In genomic region chrX:80138938-80139337, GRCh38 we compare ENCODE assay signal across 37 cellular contexts.
DNase-seq lines count a peak whose midpoint lies in the region; ATAC-seq, FAIRE-seq and TF ChIP-seq lines count a peak whose summit lies in the region.
"Had no signal": no experiment of that assay in that cellular context is flagged by ENCODE, and none has a peak within 500 bp of the region (broad histone marks: within the 10 kb centered on the region; RNA-seq: fewer than 3 reads in every experiment).

No MANE protein-coding gene starts in this region.

- H4K20me1 ChIP-seq in GM23248 (ENCODE audit: insufficient read depth), result no peaks in the 10 kb centered on the region
- no peaks in the 10 kb centered on the region for H4K20me1 ChIP-seq in astrocyte (ENCODE audit: insufficient read depth, low read length)
- H4K20me1 ChIP-seq in K562 (replicated peaks; ENCODE audit: control insufficient read depth, insufficient read depth, low read length), result no peaks in the 10 kb centered on the region
- H4K20me1 ChIP-seq in MM.1S (ENCODE audit: insufficient read depth, low read length), result no peaks in the 10 kb centered on the region
- H4K20me1 ChIP-seq: BLaER1; BLaER1 treated with 17β-estradiol and CSF1 and Interleukin-3, amounts not matched to agents 10 nM and 100 nM had no signal

- in situ Hi-C loops in GM23248 (cut with MboI), result no loop called here
- in situ Hi-C loops in K562 (cut with MboI), result no loop called here

- H3K9me1 ChIP-seq in K562 (ENCODE audit: control insufficient read depth, insufficient read depth, low read length), result no peaks in the 10 kb centered on the region

- peaks cover 4% of the 10 kb centered on the region for H3K4me1 Mint-ChIP-seq in astrocyte (ENCODE audit: low read depth, unreplicated experiment)
- H3K4me1 Mint-ChIP-seq: B cell; CD14-positive monocyte; CD4-positive, alpha-beta memory T cell; CD4-positive, CD25-positive, alpha-beta regulatory T cell; CD8-positive, alpha-beta memory T cell had no signal

- 0% methylated on average over 1 of the region's 1 CpG for WGBS in GM23248 (ENCODE audit: low coverage in 1 of 2, low lambda C conversion rate in 2 of 2, missing lambda C conversion rate in 2 of 2), 2 experiments
- whole genome bisulfite sequencing in K562 (ENCODE audit: insufficient coverage, low coverage, missing lambda C conversion rate), result 0% methylated on average over 1 of the region's 1 CpG

- H3K4me3 ChIP-seq in GM23248, result no peak overlapping the region
- no peak overlapping the region for H3K4me3 ChIP-seq in astrocyte (ENCODE audit: insufficient read depth, low read depth, low read length)
- no peak overlapping the region for H3K4me3 ChIP-seq in K562
- H3K4me3 ChIP-seq in kidney (ENCODE audit: low read length in 2 of 2), result no peak overlapping the region
- H3K4me3 ChIP-seq in MM.1S (ENCODE audit: low read length), result no peak overlapping the region
- H3K4me3 ChIP-seq: A549; BLaER1; BLaER1 treated with 17β-estradiol and CSF1 and Interleukin-3, amounts not matched to agents 10 nM and 100 nM had no signal

- no peak overlapping the region for H3K9ac ChIP-seq in GM23248
- no peak overlapping the region for H3K9ac ChIP-seq in astrocyte (ENCODE audit: low read length)
- H3K9ac ChIP-seq in K562 (ENCODE audit: insufficient read depth in 1 of 2, low read depth in 2 of 2, low read length in 2 of 2), result no peak overlapping the region
- H3K9ac ChIP-seq in kidney (ENCODE audit: low read length in 2 of 2), result no peak overlapping the region
- no peak overlapping the region for H3K9ac ChIP-seq in MM.1S (ENCODE audit: low read length)
- H3K9ac ChIP-seq: BLaER1; BLaER1 treated with 17β-estradiol and CSF1 and Interleukin-3, amounts not matched to agents 10 nM and 100 nM had no signal

- H3K27me3 ChIP-seq in GM23248 (replicated peaks; ENCODE audit: insufficient read depth) (no peaks in the 10 kb centered on the region), astrocyte (ENCODE audit: insufficient read depth, low read length) (no peaks in the 10 kb centered on the region), K562 (ENCODE audit: control insufficient read depth in 2 of 2, insufficient read depth in 2 of 2, low read length in 2 of 2) (no peaks in the 10 kb centered on the region), MM.1S (replicated peaks; ENCODE audit: insufficient read depth, low read length) (no peaks in the 10 kb centered on the region)
- H3K27me3 ChIP-seq: BE2C had no signal

- CTCF ChIA-PET in K562 (lab: Yijun Ruan, JAX; ENCODE audit: low intra/inter-chr PET ratio), result no interaction called here

- no peaks in the 10 kb centered on the region for H3K36me3 Mint-ChIP-seq in astrocyte (ENCODE audit: low read depth, unreplicated experiment)
- H3K36me3 Mint-ChIP-seq: CD14-positive monocyte; CD4-positive, alpha-beta memory T cell; CD4-positive, CD25-positive, alpha-beta regulatory T cell; CD8-positive, alpha-beta memory T cell; CD8-positive, alpha-beta T cell had no signal

- H3K27me3 Mint-ChIP-seq in astrocyte (ENCODE audit: low read depth, unreplicated experiment), result no peaks in the 10 kb centered on the region
- H3K27me3 Mint-ChIP-seq: B cell; CD4-positive, alpha-beta memory T cell; CD4-positive, alpha-beta T cell; CD4-positive, CD25-positive, alpha-beta regulatory T cell had no signal

- POLR2A ChIA-PET in K562 (lab: Yijun Ruan, JAX), result no interaction called here

- H3K9me3 ChIP-seq in GM23248 (ENCODE audit: low read depth), result no peaks in the 10 kb centered on the region
- H3K9me3 ChIP-seq in astrocyte (ENCODE audit: insufficient read depth, low read depth, low read length), result no peaks in the 10 kb centered on the region
- no peaks in the 10 kb centered on the region for H3K9me3 ChIP-seq in K562 (replicated peaks; ENCODE audit: control insufficient read depth, insufficient read depth, low read depth, low read length)
- no peaks in the 10 kb centered on the region for H3K9me3 ChIP-seq in kidney (ENCODE audit: control insufficient read depth in 1 of 2, low read length in 2 of 2)
- H3K9me3 ChIP-seq in MM.1S (replicated peaks; ENCODE audit: insufficient read depth, low read length), result no peaks in the 10 kb centered on the region
- H3K9me3 ChIP-seq: A549, BE2C, Caco-2 had no signal

- H3K9me2 ChIP-seq in GM23248 (ENCODE audit: insufficient read depth) (no peaks in the 10 kb centered on the region), MM.1S (replicated peaks; ENCODE audit: insufficient read depth, low read length) (no peaks in the 10 kb centered on the region)

- H3K27ac Mint-ChIP-seq in astrocyte (ENCODE audit: unreplicated experiment), result no peak overlapping the region
- H3K27ac Mint-ChIP-seq: B cell; CD14-positive monocyte; CD4-positive, alpha-beta memory T cell; CD4-positive, alpha-beta T cell; CD4-positive, CD25-positive, alpha-beta regulatory T cell; CD8-positive, alpha-beta memory T cell; CD8-positive, alpha-beta T cell had no signal

- H3K4me1 ChIP-seq in GM23248 (ENCODE audit: insufficient read depth) (no peaks in the 10 kb centered on the region), astrocyte (ENCODE audit: insufficient read depth, low read length) (no peaks in the 10 kb centered on the region), K562 (replicated peaks in 1 of 2; ENCODE audit: control insufficient read depth in 2 of 2, insufficient read depth in 2 of 2, low read length in 2 of 2) (no peaks in the 10 kb centered on the region), kidney (ENCODE audit: control insufficient read depth in 1 of 2, insufficient read depth in 1 of 2, low read depth in 1 of 2, low read length in 2 of 2) (no peaks in the 10 kb centered on the region), MM.1S (ENCODE audit: low read length) (no peaks in the 10 kb centered on the region)
- H3K4me1 ChIP-seq: A549; BE2C; BLaER1; BLaER1 treated with 17β-estradiol and CSF1 and Interleukin-3, amounts not matched to agents 10 nM and 100 nM; Caco-2 had no signal

- DNase-seq in GM23248 (peak; percentile 0), astrocyte (ENCODE audit: low read depth) (no peak), K562 (ENCODE audit: extremely low read depth in 1 of 4, low spot score in 3 of 4) (no peak), kidney (no peak), NCI-H2107 treated with DMSO at 0.1 percent for 48 hours (lab: John Stamatoyannopoulos, UW; ENCODE audit: unreplicated experiment) (no peak), DMS114 treated with DMSO at 0.1 percent for 48 hours (lab: John Stamatoyannopoulos, UW; ENCODE audit: unreplicated experiment) (no peak), MM.1S (no peak)
- DNase-seq: 8988T; ACHN; AML-193; BE2C; C1 segment of cervical spinal cord; Caco-2; Calu3; CD4-positive, alpha-beta memory T cell; CD4-positive, alpha-beta T cell; CD4-positive, CD25-positive, alpha-beta regulatory T cell; CD8-positive, alpha-beta memory T cell; CD8-positive, alpha-beta T cell; COR-L47; DMS 273 treated with DMSO at 0.1 percent for 48 hours; DMS153; DMS53; DMS79; DMS79 treated with DMSO at 0.1 percent for 48 hours; DND-41; EL had no signal

- no peak for ATAC-seq in K562
- ATAC-seq in GM19467 (IDR thresholded peaks at IDR 0.05; ENCODE audit: unreplicated experiment), result no peak
- ATAC-seq: A549; CD8-positive, alpha-beta T cell had no signal

- no peak for TF ChIP-seq POLR2A in K562 (conservative IDR thresholded peaks at IDR 0.05)

- no peak overlapping the region for H3K4me2 ChIP-seq in GM23248 (ENCODE audit: unreplicated experiment)
- H3K4me2 ChIP-seq in astrocyte (ENCODE audit: low read length), result no peak overlapping the region
- H3K4me2 ChIP-seq in K562 (ENCODE audit: insufficient read depth, low read length), result no peak overlapping the region
- H3K4me2 ChIP-seq in MM.1S (ENCODE audit: low read depth, low read length), result no peak overlapping the region
- H3K4me2 ChIP-seq: A549; BLaER1; BLaER1 treated with 17β-estradiol and CSF1 and Interleukin-3, amounts not matched to agents 10 nM and 100 nM had no signal

- no peak for TF ChIP-seq EP300 in K562 (IDR thresholded peaks at IDR 0.05; ENCODE audit: low read length)

- H3K36me3 ChIP-seq in GM23248 (ENCODE audit: low read depth) (no peaks in the 10 kb centered on the region), astrocyte (ENCODE audit: insufficient read depth, low read length) (no peaks in the 10 kb centered on the region), K562 (ENCODE audit: control insufficient read depth, insufficient read depth, low read length) (no peaks in the 10 kb centered on the region), kidney (ENCODE audit: control insufficient read depth in 1 of 2, insufficient read depth in 2 of 2, low read length in 2 of 2) (no peaks in the 10 kb centered on the region), MM.1S (replicated peaks; ENCODE audit: insufficient read depth, low read length) (no peaks in the 10 kb centered on the region)
- H3K36me3 ChIP-seq: BE2C; BLaER1; BLaER1 treated with 17β-estradiol and CSF1 and Interleukin-3, amounts not matched to agents 10 nM and 100 nM had no signal

- no peak overlapping the region for H2AFZ ChIP-seq in GM23248
- no peak overlapping the region for H2AFZ ChIP-seq in astrocyte (ENCODE audit: low read depth, low read length)
- no peak overlapping the region for H2AFZ ChIP-seq in K562 (ENCODE audit: low read depth, low read length)
- no peak overlapping the region for H2AFZ ChIP-seq in MM.1S (ENCODE audit: low read length)

- no peaks in the 10 kb centered on the region for H3K79me2 ChIP-seq in GM23248 (ENCODE audit: insufficient read depth)
- no peaks in the 10 kb centered on the region for H3K79me2 ChIP-seq in astrocyte (ENCODE audit: insufficient read depth, low read length)
- no peaks in the 10 kb centered on the region for H3K79me2 ChIP-seq in K562 (ENCODE audit: control insufficient read depth, insufficient read depth, low read length)
- no peaks in the 10 kb centered on the region for H3K79me2 ChIP-seq in MM.1S (ENCODE audit: low read length)

- H3F3A ChIP-seq in GM23248 (ENCODE audit: insufficient read depth) (no peaks in the 10 kb centered on the region), MM.1S (ENCODE audit: insufficient read depth, low read length) (no peaks in the 10 kb centered on the region)

- no TSS peak for BruUV-seq in K562 (replicated peaks; lab: Mats Ljungman, UMichigan)

- TF ChIP-seq CTCF in astrocyte (IDR thresholded peaks at IDR 0.05; ENCODE audit: insufficient read depth, low read depth, low read length) (no peak), K562 (IDR thresholded peaks at IDR 0.05 in 2 of 3, conservative IDR thresholded peaks at IDR 0.05 in 1 of 3; ENCODE audit: insufficient read depth in 2 of 3, low read depth in 1 of 3, low read length in 3 of 3) (no peak), kidney (IDR thresholded peaks at IDR 0.05; ENCODE audit: borderline replicate concordance, extremely low read depth, insufficient read depth) (no peak), MM.1S (IDR thresholded peaks at IDR 0.05; ENCODE audit: low read length) (no peak)

- no peak for TF ChIP-seq RAD21 in K562 (CRISPR knock-in tag; conservative IDR thresholded peaks at IDR 0.05 in 1 of 2, IDR thresholded peaks at IDR 0.05 in 1 of 2)

- H3K27ac ChIP-seq in GM23248 (no peak overlapping the region), astrocyte (ENCODE audit: low read depth, low read length) (no peak overlapping the region), K562 (ENCODE audit: extremely low read depth, low read depth, low read length) (no peak overlapping the region), kidney (ENCODE audit: low read depth in 2 of 2, low read length in 2 of 2) (no peak overlapping the region), MM.1S (ENCODE audit: low read length) (no peak overlapping the region)
- H3K27ac ChIP-seq: 22Rv1; A549; BLaER1; BLaER1 treated with 17β-estradiol and CSF1 and Interleukin-3, amounts not matched to agents 10 nM and 100 nM; C4-2B had no signal

- intact Hi-C loops in K562 (cut with micrococcal nuclease) (no loop called here), kidney (cut with DNase I) (no loop called here)

- FAIRE-seq in astrocyte (lab: Jason Lieb, UNC), result peak; percentile 43
- FAIRE-seq in K562 (lab: Jason Lieb, UNC), result no peak
- FAIRE-seq in kidney (lab: Jason Lieb, UNC), result peak; percentile 33
- FAIRE-seq: A204.1, A549, D721Med had no signal

- H3K4me3 Mint-ChIP-seq in astrocyte (ENCODE audit: unreplicated experiment), result no peak overlapping the region
- H3K4me3 Mint-ChIP-seq: B cell; CD14-positive monocyte; CD4-positive, alpha-beta memory T cell; CD4-positive, alpha-beta T cell; CD4-positive, CD25-positive, alpha-beta regulatory T cell; CD8-positive, alpha-beta memory T cell; CD8-positive, alpha-beta T cell had no signal

- H3K9me3 Mint-ChIP-seq in astrocyte (ENCODE audit: unreplicated experiment), result no peaks in the 10 kb centered on the region
- H3K9me3 Mint-ChIP-seq: CD8-positive, alpha-beta T cell had no signal
